7 cellular contexts compared by ENCODE assay signal in genomic region chr16:84820305-84820684, GRCh38. TPM values are rescaled to one million over a fixed set of nuclear protein-coding genes. Genes with fewer than 3 reads are reported as not detected.
DNase-seq lines count a peak whose midpoint lies in the region; ATAC-seq and TF ChIP-seq lines count a peak whose summit lies in the region.

No MANE protein-coding gene starts in this region.

- 46 to 76% (median 65%) methylated on average over 5 to 8 of the region's 8 CpGs for WGBS in spleen, 5 donors

- no peaks in the 10 kb centered on the region for H3K27me3 ChIP-seq in HCT116 (ENCODE audit: insufficient read depth, low read length)
- peaks cover 40% of the 10 kb centered on the region for H3K27me3 ChIP-seq in iPS-18a (ENCODE audit: control insufficient read depth, insufficient read depth, low read length)
- peaks cover 0 to 79% (median 9%) of the 10 kb centered on the region in 7 donors for H3K27me3 ChIP-seq in spleen (replicated peaks in 1 of 7)

- peaks cover 8% of the 10 kb centered on the region for H3K4me1 Mint-ChIP-seq in activated CD8-positive, alpha-beta T cell treated with anti-CD3 and anti-CD28 coated beads, Interleukin-2, amount 10 ng/mL, durations not matched to agents 7 days and 5 days (ENCODE audit: low read depth)

- H3K36me3 ChIP-seq in HCT116 (ENCODE audit: control insufficient read depth in 1 of 2, insufficient read depth in 2 of 2, low read length in 2 of 2) (no peaks in the 10 kb centered on the region), iPS-18a (ENCODE audit: control insufficient read depth, low read depth, low read length) (no peaks in the 10 kb centered on the region), spleen (no peaks in the 10 kb centered on the region)

- intact Hi-C loops in HCT116 (cut with micrococcal nuclease): no loop called here
- intact Hi-C loops in spleen (cut with DNase I; ENCODE audit: low total_unique reads): loop anchor here (10.0 kb wide), 1 partner anchor 65 kb away; no protein-coding TSS in a partner anchor

- BruUV-seq in HCT116 (replicated peaks; lab: Mats Ljungman, UMichigan): TSS peak; percentile 71

- H3K4me1 ChIP-seq in HCT116 (ENCODE audit: control insufficient read depth in 1 of 2, insufficient read depth in 2 of 2, low read length in 2 of 2) (peaks cover 7 to 15% of the 10 kb centered on the region in 2 experiments), iPS-18a (ENCODE audit: control insufficient read depth, low read depth, low read length) (no peaks in the 10 kb centered on the region), spleen (peaks cover 5 to 62% (median 26%) of the 10 kb centered on the region in 6 donors)

- CTCF ChIA-PET in HCT116 (lab: Charles Lee): interaction anchor here (1.2 kb wide), 1 partner anchor 10 kb away, joined by 3 read pairs; no protein-coding TSS in a partner anchor
- CTCF ChIA-PET in activated CD8-positive, alpha-beta T cell treated with anti-CD3 and anti-CD28 coated beads, Interleukin-2, amount 10 ng/mL, durations not matched to agents 7 days and 5 days (lab: Charles Lee): interaction anchor here (1.1 to 3.9 kb wide), 2 partner anchors 66 to 107 kb away, joined by 3 to 10 read pairs; no protein-coding TSS in a partner anchor

- H3K27ac ChIP-seq in HCT116 (ENCODE audit: low read depth, low read length) (no peak overlapping the region), iPS-18a (ENCODE audit: low read length) (no peak overlapping the region), spleen (peak overlapping the region in 6 of 8 donors; percentile 52 to 85 (median 72))

- no peaks in the 10 kb centered on the region for H3K9me2 ChIP-seq in HCT116 (ENCODE audit: insufficient read depth)

- H3K27ac Mint-ChIP-seq in activated CD8-positive, alpha-beta T cell treated with anti-CD3 and anti-CD28 coated beads, Interleukin-2, amount 10 ng/mL, durations not matched to agents 7 days and 5 days: no peak overlapping the region

- H3K9ac ChIP-seq in HCT116 (ENCODE audit: low read length) (peak overlapping the region; percentile 31; the same call in 1 of the 2 replicates), iPS-18a (ENCODE audit: low read length) (no peak overlapping the region)

- DNase-seq in HCT116 (ENCODE audit: low read depth, low spot score) (no peak), spleen (no peak), RPMI8226 (no peak), kidney glomerular epithelial cell (lab: John Stamatoyannopoulos, UW) (no peak)
- DNase-seq in activated CD8-positive, alpha-beta T cell treated with anti-CD3 and anti-CD28 coated beads, Interleukin-2, amount 10 ng/mL, durations not matched to agents 7 days and 5 days: no peak
- no peak for DNase-seq in activated CD8-positive, alpha-beta memory T cell treated with anti-CD3 and anti-CD28 coated beads, Interleukin-2, amount 50 U/mL, for 48 hours

- ATAC-seq in HCT116: peak; percentile 17
- no peak for ATAC-seq in activated CD8-positive, alpha-beta T cell treated with anti-CD3 and anti-CD28 coated beads, Interleukin-2, amount 10 ng/mL, durations not matched to agents 7 days and 5 days

- H3K4me3 ChIP-seq in HCT116 (replicated peaks in 1 of 2; ENCODE audit: low read depth in 1 of 2, low read length in 2 of 2) (peak overlapping the region; percentile 38 to 64), iPS-18a (ENCODE audit: low read length) (peak overlapping the region; percentile 57), spleen (peak overlapping the region; percentile 37 to 73 (median 56))

- peak overlapping the region; percentile 97 for H3K4me2 ChIP-seq in HCT116 (ENCODE audit: low read length)

- H3K9me3 ChIP-seq in HCT116 (ENCODE audit: control insufficient read depth in 1 of 2, insufficient read depth in 1 of 2, low read depth in 1 of 2, low read length in 2 of 2): no peaks in the 10 kb centered on the region
- H3K9me3 ChIP-seq in iPS-18a (ENCODE audit: control insufficient read depth, low read depth, low read length): no peaks in the 10 kb centered on the region
- no peaks in the 10 kb centered on the region for H3K9me3 ChIP-seq in spleen

- H4K20me1 ChIP-seq in HCT116 (ENCODE audit: insufficient read depth): no peaks in the 10 kb centered on the region

- TF ChIP-seq RAD21 in HCT116 (IDR thresholded peaks at IDR 0.05; ENCODE audit: low read depth): no peak

- TF ChIP-seq POLR2A in HCT116 (IDR thresholded peaks at IDR 0.05; ENCODE audit: borderline replicate concordance, extremely low read depth, insufficient read depth, insufficient read length): no peak
- TF ChIP-seq POLR2A in spleen (IDR thresholded peaks at IDR 0.05): no peak

- TF ChIP-seq CTCF in HCT116 (IDR thresholded peaks at IDR 0.05 in 2 of 3, conservative IDR thresholded peaks at IDR 0.05 in 1 of 3; ENCODE audit: borderline replicate concordance in 1 of 3, insufficient read depth in 1 of 3, low read depth in 2 of 3, low read length in 2 of 3): no peak
- no peak for TF ChIP-seq CTCF in spleen (IDR thresholded peaks at IDR 0.05 in 8 of 11, conservative IDR thresholded peaks at IDR 0.05 in 3 of 11)

- POLR2A ChIA-PET in HCT116 (lab: Charles Lee): interaction anchor here (0.9 to 4.4 kb wide), 12 partner anchors 8 to 307 kb away, joined by 3 to 40 read pairs (median 4); no protein-coding TSS in a partner anchor
- POLR2A ChIA-PET in activated CD8-positive, alpha-beta T cell treated with anti-CD3 and anti-CD28 coated beads, Interleukin-2, amount 10 ng/mL, durations not matched to agents 7 days and 5 days (lab: Charles Lee): no interaction called here

- peak overlapping the region; percentile 69 for H2AFZ ChIP-seq in HCT116 (ENCODE audit: low read depth, low read length, poor library complexity, severe bottlenecking)

- H3K4me3 Mint-ChIP-seq in activated CD8-positive, alpha-beta T cell treated with anti-CD3 and anti-CD28 coated beads, Interleukin-2, amount 10 ng/mL, durations not matched to agents 7 days and 5 days: peak overlapping the region; percentile 50

- no peaks in the 10 kb centered on the region for H3K79me2 ChIP-seq in HCT116 (ENCODE audit: insufficient read depth, low read length)

- no peaks in the 10 kb centered on the region for H3K36me3 Mint-ChIP-seq in activated CD8-positive, alpha-beta T cell treated with anti-CD3 and anti-CD28 coated beads, Interleukin-2, amount 10 ng/mL, durations not matched to agents 7 days and 5 days (ENCODE audit: low read depth)

- H3K27me3 Mint-ChIP-seq in activated CD8-positive, alpha-beta T cell treated with anti-CD3 and anti-CD28 coated beads, Interleukin-2, amount 10 ng/mL, durations not matched to agents 7 days and 5 days (ENCODE audit: low read depth): peaks cover 44% of the 10 kb centered on the region

- RAD21 ChIA-PET in HCT116 (lab: Charles Lee; ENCODE audit: low non-redundant PET in 1 of 2, low total read pairs in 2 of 2, uncharacterized antibody in 2 of 2, unreplicated experiment in 2 of 2): interaction anchor here in 1 of 2 experiments (0.9 kb wide), 1 partner anchor 13 kb away, joined by 3 read pairs; no protein-coding TSS in a partner anchor

- H3K9me3 Mint-ChIP-seq in activated CD8-positive, alpha-beta T cell treated with anti-CD3 and anti-CD28 coated beads, Interleukin-2, amount 10 ng/mL, durations not matched to agents 7 days and 5 days (ENCODE audit: insufficient read depth): no peaks in the 10 kb centered on the region

TF ChIP-seq in HCT116, 20 proteins besides CTCF, POLR2A, EP300 and RAD21:
- no peak for TF ChIP-seq ZNF274 (IDR thresholded peaks at IDR 0.05; ENCODE audit: low read depth, low read length)
- TF ChIP-seq SRF (IDR thresholded peaks at IDR 0.05; ENCODE audit: low read depth): no peak
- TF ChIP-seq SP1 (IDR thresholded peaks at IDR 0.05; ENCODE audit: low read depth): no peak
- TF ChIP-seq FOSL1 (IDR thresholded peaks at IDR 0.05; ENCODE audit: low read depth): no peak
- no peak for TF ChIP-seq YY1 (IDR thresholded peaks at IDR 0.05; ENCODE audit: extremely low read depth, insufficient replicate concordance, low read depth, low read length)
- no peak for TF ChIP-seq TCF7L2 (IDR thresholded peaks at IDR 0.05; ENCODE audit: borderline replicate concordance, extremely low read depth, insufficient read depth, insufficient read length)
- no peak for TF ChIP-seq EGR1 (IDR thresholded peaks at IDR 0.05; ENCODE audit: low read depth)
- TF ChIP-seq ATF3 (IDR thresholded peaks at IDR 0.05): no peak
- TF ChIP-seq POLR2AphosphoS5 (IDR thresholded peaks at IDR 0.05; ENCODE audit: low read depth, low read length): no peak
- TF ChIP-seq EZH2phosphoT487 (IDR thresholded peaks at IDR 0.05; ENCODE audit: borderline replicate concordance): no peak
- TF ChIP-seq ZFX (IDR thresholded peaks at IDR 0.05): no peak
- TF ChIP-seq ZBTB33 (IDR thresholded peaks at IDR 0.05; ENCODE audit: extremely low read depth, insufficient replicate concordance, low read length): no peak
- no peak for TF ChIP-seq JUND (IDR thresholded peaks at IDR 0.05)
- no peak for TF ChIP-seq CBX3 (IDR thresholded peaks at IDR 0.05; ENCODE audit: low read depth)
- TF ChIP-seq CEBPB (IDR thresholded peaks at IDR 0.05; ENCODE audit: low read depth): no peak
- TF ChIP-seq SIN3A (IDR thresholded peaks at IDR 0.05; ENCODE audit: low read depth): no peak

RNA-seq across cellular contexts. Expression of gene CRISPLD2, which starts 0.5 kb away (rescaled TPM):
- total RNA-seq in HCT116 (2021; ENCODE audit: unreplicated experiment) (4.6 TPM), spleen (100 to 1,000 TPM in 3 of 7 donors, 10 to 100 TPM in 4; 38.5 to 271 (median 92.8) TPM)
- polyA plus RNA-seq in HCT116 (2012): 1.7 and 1.9 TPM in 2 replicates
- not detected for total RNA-seq in activated CD8-positive, alpha-beta T cell treated with anti-CD3 and anti-CD28 coated beads, Interleukin-2, amount 10 ng/mL, durations not matched to agents 7 days and 5 days
- polyA plus RNA-seq in spleen: 10 to 100 TPM in 1 of 3 donors, 1 to 10 TPM in 2; 7.9 to 12.3 (median 9.3) TPM

Comparison
In these comparisons a context has a peak if more than half of its experiments do, and no peak if none do; other contexts are left out.
1. H3K27ac ChIP-seq: peak in spleen (6 of 8); none in HCT116 (single experiment) and iPS-18a (single experiment).
2. Peak in every context shown above with its lines, with median percentiles within 50 percentile points of each other: H3K4me3 ChIP-seq.